ENCODE assay signal across 38 cellular contexts in the genomic region with DNA sequence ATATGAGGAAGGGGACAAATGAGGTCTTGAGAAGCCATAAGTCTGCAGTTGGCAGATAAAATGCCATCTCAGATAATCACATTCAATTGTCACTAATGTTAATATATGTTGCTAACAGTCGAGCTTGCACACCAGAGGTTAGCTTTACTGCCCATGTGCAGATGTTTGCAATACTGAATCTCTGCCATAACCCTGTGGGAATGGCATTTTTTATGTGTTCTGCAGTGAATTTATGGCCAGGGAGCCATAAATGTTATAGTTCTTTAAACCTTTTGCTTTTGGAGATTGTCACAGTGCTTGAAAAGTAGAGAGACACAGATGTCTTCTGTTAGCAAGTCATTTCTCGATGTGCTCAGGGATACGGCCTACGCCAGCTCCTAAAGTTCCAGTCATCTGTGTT.
"Had no signal": no experiment of that assay in that cellular context is flagged by ENCODE, and none has a peak within 500 bp of the region (broad histone marks: within the 10 kb centered on the region; RNA-seq: fewer than 3 reads in every experiment).

No MANE protein-coding gene starts in this region.

- H3K4me3 Mint-ChIP-seq: activated CD4-positive, alpha-beta memory T cell treated with anti-CD3 and anti-CD28 coated beads, Interleukin-2, amount 10 ng/mL, durations not matched to agents 7 days and 5 days; activated CD4-positive, alpha-beta T cell treated with anti-CD3 and anti-CD28 coated beads for 36 hours; activated CD4-positive, alpha-beta T cell treated with anti-CD3 and anti-CD28 coated beads, Interleukin-2, amount 10 ng/mL, durations not matched to agents 7 days and 5 days; activated CD8-positive, alpha-beta memory T cell treated with anti-CD3 and anti-CD28 coated beads, Interleukin-2, amount 10 ng/mL, durations not matched to agents 7 days and 5 days; activated CD8-positive, alpha-beta T cell treated with anti-CD3 and anti-CD28 coated beads, Interleukin-2, amount 10 ng/mL, durations not matched to agents 7 days and 5 days; activated naive CD4-positive, alpha-beta T cell treated with anti-CD3 and anti-CD28 coated beads, Interleukin-2, amount 10 ng/mL, durations not matched to agents 7 days and 5 days; activated naive CD4-positive, alpha-beta T cell treated with anti-CD3 and anti-CD28 coated beads, Interleukin-2, amount 50 U/mL, for 24 hours; activated naive CD8-positive, alpha-beta T cell; activated naive CD8-positive, alpha-beta T cell treated with anti-CD3 and anti-CD28 coated beads, Interleukin-2, amount 10 ng/mL, durations not matched to agents 7 days and 5 days; activated naive CD8-positive, alpha-beta T cell treated with anti-CD3 and anti-CD28 coated beads, Interleukin-2, amount 50 U/mL, for 24 hours; activated T-cell treated with anti-CD3 and anti-CD28 coated beads, Interleukin-2, amount 50 U/mL, for 24 hours; brain; central memory CD8-positive, alpha-beta T cell; T-helper 1 cell treated with Interleukin-12 subunit alpha and Interleukin-12 subunit beta and Interleukin-4 antibody, amounts not matched to agents 30 μg/mL and 1 μg/mL, for 36 hours; T-helper 2 cell treated with Interferon-gamma antibody and Interleukin-4, amounts not matched to agents 5 μg/mL and 100 μg/mL, for 36 hours; WTC11 had no signal

- H3K36me3 Mint-ChIP-seq: activated CD8-positive, alpha-beta memory T cell treated with anti-CD3 and anti-CD28 coated beads, Interleukin-2, amount 10 ng/mL, durations not matched to agents 7 days and 5 days; activated naive CD4-positive, alpha-beta T cell treated with anti-CD3 and anti-CD28 coated beads, Interleukin-2, amount 10 ng/mL, durations not matched to agents 7 days and 5 days; activated naive CD4-positive, alpha-beta T cell treated with anti-CD3 and anti-CD28 coated beads, Interleukin-2, amount 50 U/mL, for 24 hours; activated naive CD8-positive, alpha-beta T cell; activated naive CD8-positive, alpha-beta T cell treated with anti-CD3 and anti-CD28 coated beads, Interleukin-2, amount 10 ng/mL, durations not matched to agents 7 days and 5 days; brain; WTC11 had no signal

- H3K9me3 Mint-ChIP-seq: activated CD4-positive, alpha-beta memory T cell treated with anti-CD3 and anti-CD28 coated beads, Interleukin-2, amount 10 ng/mL, durations not matched to agents 7 days and 5 days; activated CD4-positive, alpha-beta T cell treated with anti-CD3 and anti-CD28 coated beads, Interleukin-2, amount 10 ng/mL, durations not matched to agents 7 days and 5 days; activated naive CD4-positive, alpha-beta T cell treated with anti-CD3 and anti-CD28 coated beads, Interleukin-2, amount 10 ng/mL, durations not matched to agents 7 days and 5 days; activated naive CD4-positive, alpha-beta T cell treated with anti-CD3 and anti-CD28 coated beads, Interleukin-2, amount 50 U/mL, for 24 hours; activated naive CD8-positive, alpha-beta T cell treated with anti-CD3 and anti-CD28 coated beads, Interleukin-2, amount 10 ng/mL, durations not matched to agents 7 days and 5 days; activated naive CD8-positive, alpha-beta T cell treated with anti-CD3 and anti-CD28 coated beads, Interleukin-2, amount 50 U/mL, for 24 hours; activated T-cell treated with anti-CD3 and anti-CD28 coated beads, Interleukin-2, amount 50 U/mL, for 24 hours; activated T-helper 2 cell treated with anti-CD3 and anti-CD28 coated beads, Interferon-gamma antibody, Interleukin-2, Interleukin-4, amounts not matched to agents 10 μg/mL and 5 μg/mL and 100 μg/mL, durations not matched to agents 14 hours and 24 hours and 36 hours; brain; central memory CD8-positive, alpha-beta T cell; T-helper 1 cell treated with Interleukin-12 subunit alpha and Interleukin-12 subunit beta and Interleukin-4 antibody, amounts not matched to agents 30 μg/mL and 1 μg/mL, for 36 hours; T-helper 2 cell treated with Interferon-gamma antibody and Interleukin-4, amounts not matched to agents 5 μg/mL and 100 μg/mL, for 36 hours; WTC11 had no signal

- H3K27ac Mint-ChIP-seq: activated CD4-positive, alpha-beta memory T cell treated with anti-CD3 and anti-CD28 coated beads, Interleukin-2, amount 10 ng/mL, durations not matched to agents 7 days and 5 days; activated CD4-positive, alpha-beta T cell treated with anti-CD3 and anti-CD28 coated beads for 36 hours; activated CD4-positive, alpha-beta T cell treated with anti-CD3 and anti-CD28 coated beads, Interleukin-2, amount 10 ng/mL, durations not matched to agents 7 days and 5 days; activated CD8-positive, alpha-beta memory T cell treated with anti-CD3 and anti-CD28 coated beads, Interleukin-2, amount 10 ng/mL, durations not matched to agents 7 days and 5 days; activated CD8-positive, alpha-beta T cell treated with anti-CD3 and anti-CD28 coated beads, Interleukin-2, amount 10 ng/mL, durations not matched to agents 7 days and 5 days; activated naive CD4-positive, alpha-beta T cell treated with anti-CD3 and anti-CD28 coated beads, Interleukin-2, amount 10 ng/mL, durations not matched to agents 7 days and 5 days; activated naive CD4-positive, alpha-beta T cell treated with anti-CD3 and anti-CD28 coated beads, Interleukin-2, amount 50 U/mL, for 24 hours; activated naive CD8-positive, alpha-beta T cell; activated naive CD8-positive, alpha-beta T cell treated with anti-CD3 and anti-CD28 coated beads, Interleukin-2, amount 10 ng/mL, durations not matched to agents 7 days and 5 days; activated naive CD8-positive, alpha-beta T cell treated with anti-CD3 and anti-CD28 coated beads, Interleukin-2, amount 50 U/mL, for 24 hours; activated T-cell treated with anti-CD3 and anti-CD28 coated beads, Interleukin-2, amount 50 U/mL, for 24 hours; activated T-helper 2 cell treated with anti-CD3 and anti-CD28 coated beads, Interferon-gamma antibody, Interleukin-2, Interleukin-4, amounts not matched to agents 10 μg/mL and 5 μg/mL and 100 μg/mL, durations not matched to agents 14 hours and 24 hours and 36 hours; brain; T-helper 1 cell treated with Interleukin-12 subunit alpha and Interleukin-12 subunit beta and Interleukin-4 antibody, amounts not matched to agents 30 μg/mL and 1 μg/mL, for 36 hours; T-helper 2 cell treated with Interferon-gamma antibody and Interleukin-4, amounts not matched to agents 5 μg/mL and 100 μg/mL, for 36 hours; WTC11 had no signal

- H3K4me3 ChIP-seq: ascending aorta, cardiac muscle cell had no signal

- ATAC-seq: activated CD4-positive, alpha-beta T cell treated with anti-CD3 and anti-CD28 coated beads for 36 hours; activated CD4-positive, CD25-positive, alpha-beta regulatory T cell treated with anti-CD3 and anti-CD28 coated beads, Interleukin-2, amount 50 U/mL, for 24 hours; activated CD8-positive, alpha-beta memory T cell treated with anti-CD3 and anti-CD28 coated beads, Interleukin-2, amount 10 ng/mL, durations not matched to agents 7 days and 5 days; activated CD8-positive, alpha-beta T cell treated with anti-CD3 and anti-CD28 coated beads, Interleukin-2, amount 10 ng/mL, durations not matched to agents 7 days and 5 days; activated naive CD8-positive, alpha-beta T cell treated with anti-CD3 and anti-CD28 coated beads, Interleukin-2, amount 50 U/mL, for 24 hours; WTC11 had no signal

- DNase-seq: activated CD4-positive, alpha-beta memory T cell treated with anti-CD3 and anti-CD28 coated beads, Interleukin-2, amount 10 ng/mL, durations not matched to agents 7 days and 5 days; activated CD4-positive, alpha-beta T cell treated with anti-CD3 and anti-CD28 coated beads for 1 hour; activated CD4-positive, alpha-beta T cell treated with anti-CD3 and anti-CD28 coated beads for 36 hours; activated CD4-positive, alpha-beta T cell treated with anti-CD3 and anti-CD28 coated beads for 48 hours; activated CD4-positive, alpha-beta T cell treated with anti-CD3 and anti-CD28 coated beads, Interleukin-2, amount 10 ng/mL, durations not matched to agents 7 days and 5 days; activated CD4-positive, alpha-beta T cell treated with anti-CD3 and anti-CD28 coated beads, Interleukin-2, amount 50 U/mL, for 48 hours; activated CD4-positive, CD25-positive, alpha-beta regulatory T cell; activated CD8-positive, alpha-beta memory T cell treated with anti-CD3 and anti-CD28 coated beads for 24 hours; activated CD8-positive, alpha-beta memory T cell treated with anti-CD3 and anti-CD28 coated beads, Interleukin-2, amount 10 ng/mL, durations not matched to agents 7 days and 5 days; activated CD8-positive, alpha-beta memory T cell treated with anti-CD3 and anti-CD28 coated beads, Interleukin-2, amount 50 U/mL, for 48 hours; activated CD8-positive, alpha-beta T cell treated with anti-CD3 and anti-CD28 coated beads, Interleukin-2, amount 10 ng/mL, durations not matched to agents 7 days and 5 days; activated effector memory CD4-positive, alpha-beta T cell treated with Interleukin-2 at 50 U/mL for 16 hours; activated gamma-delta T cell; activated naive CD4-positive, alpha-beta T cell treated with anti-CD3 and anti-CD28 coated beads, Interleukin-2, amount 10 ng/mL, durations not matched to agents 7 days and 5 days; activated naive CD4-positive, alpha-beta T cell treated with Interleukin-2 at 50 U/mL for 16 hours; activated naive CD8-positive, alpha-beta T cell treated with anti-CD3 and anti-CD28 coated beads, Interleukin-2, amount 10 ng/mL, durations not matched to agents 7 days and 5 days; activated naive CD8-positive, alpha-beta T cell treated with anti-CD3 and anti-CD28 coated beads, Interleukin-2, amount 50 U/mL, for 24 hours; activated T-cell treated with anti-CD3 and anti-CD28 coated beads, Interleukin-2, amount 50 U/mL, for 24 hours; activated T-cell treated with anti-CD3 and anti-CD28 coated beads, Interleukin-2, amount 50 U/mL, for 48 hours; amygdala; anterior cingulate cortex; caudate nucleus; SW 1271; T-helper 1 cell; T-helper 2 cell; T-helper 9 cell; WERI-Rb-1 had no signal

- H3K4me1 Mint-ChIP-seq: activated CD4-positive, alpha-beta memory T cell treated with anti-CD3 and anti-CD28 coated beads, Interleukin-2, amount 10 ng/mL, durations not matched to agents 7 days and 5 days; activated CD4-positive, alpha-beta T cell treated with anti-CD3 and anti-CD28 coated beads for 36 hours; activated CD4-positive, alpha-beta T cell treated with anti-CD3 and anti-CD28 coated beads, Interleukin-2, amount 10 ng/mL, durations not matched to agents 7 days and 5 days; activated CD8-positive, alpha-beta memory T cell treated with anti-CD3 and anti-CD28 coated beads, Interleukin-2, amount 10 ng/mL, durations not matched to agents 7 days and 5 days; activated naive CD4-positive, alpha-beta T cell treated with anti-CD3 and anti-CD28 coated beads, Interleukin-2, amount 10 ng/mL, durations not matched to agents 7 days and 5 days; activated naive CD4-positive, alpha-beta T cell treated with anti-CD3 and anti-CD28 coated beads, Interleukin-2, amount 50 U/mL, for 24 hours; activated naive CD8-positive, alpha-beta T cell treated with anti-CD3 and anti-CD28 coated beads, Interleukin-2, amount 10 ng/mL, durations not matched to agents 7 days and 5 days; activated naive CD8-positive, alpha-beta T cell treated with anti-CD3 and anti-CD28 coated beads, Interleukin-2, amount 50 U/mL, for 24 hours; central memory CD8-positive, alpha-beta T cell had no signal

- H3K36me3 ChIP-seq: ascending aorta, cardiac muscle cell, WERI-Rb-1 had no signal

- H3K9me3 ChIP-seq: ascending aorta had no signal
